In genomic region chr6:129491436-129491835, GRCh38 we compare ENCODE assay signal across 8 cellular contexts.
DNase-seq lines count a peak whose midpoint lies in the region; ATAC-seq and TF ChIP-seq lines count a peak whose summit lies in the region.

No MANE protein-coding gene starts in this region.

- peaks cover 0 to 13% of the 10 kb centered on the region in 2 donors for H3K4me1 ChIP-seq in breast epithelium
- no peaks in the 10 kb centered on the region for H3K4me1 ChIP-seq in prostate gland (replicated peaks)

- TF ChIP-seq POLR2A in breast epithelium (IDR thresholded peaks at IDR 0.05), result no peak
- no peak for TF ChIP-seq POLR2A in prostate gland (IDR thresholded peaks at IDR 0.05)

- TF ChIP-seq CTCF in breast epithelium (IDR thresholded peaks at IDR 0.05) (no peak), prostate gland (IDR thresholded peaks at IDR 0.05) (no peak), GM13976 (IDR thresholded peaks at IDR 0.05; ENCODE audit: borderline replicate concordance, control extremely low read depth, extremely low read depth, insufficient read depth, missing control alignments) (no peak)

- DNase-seq in breast epithelium (ENCODE audit: low spot score in 2 of 2) (no peak), prostate gland (ENCODE audit: low spot score) (no peak), GM13976 (ENCODE audit: low spot score) (no peak), NCI-H1417 treated with DMSO at 0.1 percent for 48 hours (lab: John Stamatoyannopoulos, UW) (no peak), DMS79 treated with DMSO at 0.1 percent for 48 hours (lab: John Stamatoyannopoulos, UW) (no peak)
- DNase-seq in stimulated activated CD4-positive, alpha-beta T cell treated with anti-CD3 and anti-CD28 coated beads, Interleukin-1b, Interleukin-23, amount 100 ng/mL, for 48 hours, result no peak

- H3K9me3 ChIP-seq in breast epithelium, result no peaks in the 10 kb centered on the region
- H3K9me3 ChIP-seq in prostate gland, result no peaks in the 10 kb centered on the region

- in situ Hi-C loops in GM13976 (cut with MboI; ENCODE audit: low sequenced_read_pairs, unreplicated experiment), result no loop called here

- H3K36me3 ChIP-seq in breast epithelium, result no peaks in the 10 kb centered on the region
- no peaks in the 10 kb centered on the region for H3K36me3 ChIP-seq in prostate gland

- H3K4me3 ChIP-seq in breast epithelium, result peak overlapping the region in 1 of 3 donors; percentile 43
- no peak overlapping the region for H3K4me3 ChIP-seq in prostate gland

- intact Hi-C loops in breast epithelium (cut with DNase I; ENCODE audit: low total_unique reads) (no loop called here), prostate gland (cut with DNase I) (no loop called here)

- peak overlapping the region; percentile 91 to 92 for H3K27ac ChIP-seq in breast epithelium
- peak overlapping the region; percentile 45 to 52 for H3K27ac ChIP-seq in prostate gland

- ATAC-seq in GM18907 (IDR thresholded peaks at IDR 0.05; ENCODE audit: unreplicated experiment) (peak; percentile 6), HG03432 (IDR thresholded peaks at IDR 0.05; ENCODE audit: unreplicated experiment) (peak; percentile 3)

- WGBS in prostate gland, result 83% methylated on average over 6 of the region's 6 CpGs

- H3K27me3 ChIP-seq in breast epithelium, result no peaks in the 10 kb centered on the region
- no peaks in the 10 kb centered on the region for H3K27me3 ChIP-seq in prostate gland (replicated peaks; ENCODE audit: insufficient read depth)
